Comparison of ENCODE assay signal across 7 cellular contexts in genomic region chr3:149581681-149582349, GRCh38.
DNase-seq lines count a peak whose midpoint lies in the region; ATAC-seq and TF ChIP-seq lines count a peak whose summit lies in the region.

No MANE protein-coding gene starts in this region.

- no peaks in the 10 kb centered on the region for H3K36me3 Mint-ChIP-seq in activated T-helper 17 cell treated with anti-CD3 and anti-CD28 coated beads, Interleukin-2, amount 50 U/mL, for 72 hours (ENCODE audit: low read depth)

- no peak for TF ChIP-seq EP300 in suprapubic skin (IDR thresholded peaks at IDR 0.05)

- peak overlapping the region; percentile 55 for H3K27ac ChIP-seq in suprapubic skin

- H3K4me1 Mint-ChIP-seq in activated T-helper 17 cell treated with anti-CD3 and anti-CD28 coated beads, Interleukin-2, amount 50 U/mL, for 72 hours, result peaks cover 6% of the 10 kb centered on the region

- TF ChIP-seq POLR2A in suprapubic skin (IDR thresholded peaks at IDR 0.05), result no peak

- 6% methylated on average over 7 of the region's 7 CpGs for WGBS in suprapubic skin

- DNase-seq in iPS-NIHi11 (ENCODE audit: low spot score), result peak; percentile 36
- no peak for DNase-seq in suprapubic skin (ENCODE audit: low spot score in 2 of 2)
- no peak for DNase-seq in NCI-H2029 treated with DMSO at 0.1 percent for 48 hours (lab: John Stamatoyannopoulos, UW)
- DNase-seq in NCI-H1694 (lab: John Stamatoyannopoulos, UW), result no peak

- peaks cover 24% of the 10 kb centered on the region for H3K27me3 Mint-ChIP-seq in activated T-helper 17 cell treated with anti-CD3 and anti-CD28 coated beads, Interleukin-2, amount 50 U/mL, for 72 hours

- no peak overlapping the region for H3K4me3 ChIP-seq in suprapubic skin

- peak in 1 of 2 donors; percentile 20 for TF ChIP-seq CTCF in suprapubic skin (IDR thresholded peaks at IDR 0.05)

- no peaks in the 10 kb centered on the region for H3K9me3 ChIP-seq in suprapubic skin

- no peak overlapping the region for H3K27ac Mint-ChIP-seq in activated T-helper 17 cell treated with anti-CD3 and anti-CD28 coated beads, Interleukin-2, amount 50 U/mL, for 72 hours

- H3K36me3 ChIP-seq in suprapubic skin, result no peaks in the 10 kb centered on the region

- H3K27me3 ChIP-seq in suprapubic skin, result no peaks in the 10 kb centered on the region

- H3K4me3 Mint-ChIP-seq in activated T-helper 17 cell treated with anti-CD3 and anti-CD28 coated beads, Interleukin-2, amount 50 U/mL, for 72 hours, result no peak overlapping the region

- peaks cover 65% of the 10 kb centered on the region for H3K4me1 ChIP-seq in suprapubic skin

- ATAC-seq in HG03066 (IDR thresholded peaks at IDR 0.05; ENCODE audit: low read depth, unreplicated experiment), result peak; percentile 30
- peak; percentile 42 for ATAC-seq in activated T-helper 17 cell treated with anti-CD3 and anti-CD28 coated beads, Interleukin-2, amount 50 U/mL, for 72 hours (replicated peaks)
- no peak for ATAC-seq in GM19324 (IDR thresholded peaks at IDR 0.05; ENCODE audit: low FRiP score, unreplicated experiment)

- no peaks in the 10 kb centered on the region for H3K9me3 Mint-ChIP-seq in activated T-helper 17 cell treated with anti-CD3 and anti-CD28 coated beads, Interleukin-2, amount 50 U/mL, for 72 hours
